Comparison of ENCODE assay signal across 17 cellular contexts in the genomic region with DNA sequence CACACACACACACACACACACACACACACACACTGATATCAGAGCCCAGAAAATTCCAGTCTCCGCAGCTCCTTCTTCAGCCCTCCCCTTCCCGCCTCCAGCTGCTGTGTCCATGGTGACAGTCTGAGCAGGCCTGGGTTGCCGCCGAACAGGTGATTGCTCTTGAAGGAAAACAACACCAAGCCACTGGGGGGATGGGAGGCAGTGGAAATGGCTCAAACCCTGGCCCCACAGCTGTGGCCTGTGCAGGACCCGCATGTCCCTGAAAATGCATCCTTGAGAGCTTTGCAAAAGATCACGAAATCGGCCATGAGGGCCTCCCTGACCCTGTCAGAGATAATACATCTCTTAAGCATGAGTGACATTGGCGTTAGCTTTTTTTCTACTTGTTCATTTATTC.
"Had no signal": no experiment of that assay in that cellular context is flagged by ENCODE, and none has a peak within 500 bp of the region (broad histone marks: within the 10 kb centered on the region; RNA-seq: fewer than 3 reads in every experiment).

No MANE protein-coding gene starts in this region.

- H3K4me1 Mint-ChIP-seq: activated CD4-positive, alpha-beta memory T cell treated with anti-CD3 and anti-CD28 coated beads, Interleukin-2, amount 10 ng/mL, durations not matched to agents 7 days and 5 days; activated CD4-positive, alpha-beta T cell treated with anti-CD3 and anti-CD28 coated beads, Interleukin-2, amount 10 ng/mL, durations not matched to agents 24 days and 14 days; activated naive CD8-positive, alpha-beta T cell treated with anti-CD3 and anti-CD28 coated beads, Interleukin-2, amount 10 ng/mL, durations not matched to agents 7 days and 5 days; nephron had no signal

- H3K9me3 ChIP-seq: gastroesophageal sphincter had no signal

- H3K27ac Mint-ChIP-seq: activated CD4-positive, alpha-beta memory T cell treated with anti-CD3 and anti-CD28 coated beads, Interleukin-2, amount 10 ng/mL, durations not matched to agents 7 days and 5 days; activated CD4-positive, alpha-beta T cell treated with anti-CD3 and anti-CD28 coated beads, Interleukin-2, amount 10 ng/mL, durations not matched to agents 24 days and 14 days; activated naive CD4-positive, alpha-beta T cell treated with anti-CD3 and anti-CD28 coated beads for 36 hours; activated naive CD8-positive, alpha-beta T cell treated with anti-CD3 and anti-CD28 coated beads, Interleukin-2, amount 10 ng/mL, durations not matched to agents 7 days and 5 days; activated T-cell treated with anti-CD3 and anti-CD28 coated beads, Interleukin-2, amount 50 U/mL, for 72 hours; nephron; T-helper 2 cell treated with Interferon-gamma antibody and Interleukin-4, amounts not matched to agents 5 μg/mL and 100 μg/mL, for 36 hours had no signal

- DNase-seq: activated CD4-positive, alpha-beta memory T cell treated with anti-CD3 and anti-CD28 coated beads, Interleukin-2, amount 10 ng/mL, durations not matched to agents 7 days and 5 days; activated CD4-positive, alpha-beta T cell treated with anti-CD3 and anti-CD28 coated beads, Interleukin-2, amount 10 ng/mL, durations not matched to agents 24 days and 14 days; activated effector memory CD4-positive, alpha-beta T cell treated with Interleukin-2 at 50 U/mL for 16 hours; activated naive CD4-positive, alpha-beta T cell treated with anti-CD3 and anti-CD28 coated beads for 36 hours; activated naive CD8-positive, alpha-beta T cell treated with anti-CD3 and anti-CD28 coated beads, Interleukin-2, amount 10 ng/mL, durations not matched to agents 7 days and 5 days; activated T-cell treated with anti-CD3 and anti-CD28 coated beads, Interleukin-2, amount 50 U/mL, for 72 hours; cerebellar nuclear complex; head of caudate nucleus; occipital lobe; stimulated activated CD4-positive, alpha-beta T cell treated with anti-CD3 and anti-CD28 coated beads, Interleukin-4, amount 100 ng/mL, for 24 hours; stimulated activated naive CD8-positive, alpha-beta T cell treated with anti-CD3 and anti-CD28 coated beads, Interleukin-15, Interleukin-2, amounts not matched to agents 100 U/mL and 50 U/mL, for 24 hours had no signal

- ATAC-seq: activated CD4-positive, CD25-positive, alpha-beta regulatory T cell treated with anti-CD3 and anti-CD28 coated beads, Interleukin-2, amount 50 U/mL, for 24 hours; activated T-cell treated with anti-CD3 and anti-CD28 coated beads, Interleukin-2, amount 50 U/mL, for 72 hours; gastroesophageal sphincter; stimulated activated naive CD8-positive, alpha-beta T cell treated with anti-CD3 and anti-CD28 coated beads, Interleukin-15, Interleukin-2, amounts not matched to agents 100 U/mL and 50 U/mL, for 24 hours had no signal

- H3K27me3 Mint-ChIP-seq: activated CD4-positive, alpha-beta memory T cell treated with anti-CD3 and anti-CD28 coated beads, Interleukin-2, amount 10 ng/mL, durations not matched to agents 7 days and 5 days; activated CD4-positive, alpha-beta T cell treated with anti-CD3 and anti-CD28 coated beads, Interleukin-2, amount 10 ng/mL, durations not matched to agents 24 days and 14 days; activated naive CD8-positive, alpha-beta T cell treated with anti-CD3 and anti-CD28 coated beads, Interleukin-2, amount 10 ng/mL, durations not matched to agents 7 days and 5 days had no signal

- H3K4me3 ChIP-seq: coronary artery, gastroesophageal sphincter had no signal

- H3K4me3 Mint-ChIP-seq: activated CD4-positive, alpha-beta memory T cell treated with anti-CD3 and anti-CD28 coated beads, Interleukin-2, amount 10 ng/mL, durations not matched to agents 7 days and 5 days; activated CD4-positive, alpha-beta T cell treated with anti-CD3 and anti-CD28 coated beads, Interleukin-2, amount 10 ng/mL, durations not matched to agents 24 days and 14 days; activated naive CD4-positive, alpha-beta T cell treated with anti-CD3 and anti-CD28 coated beads for 36 hours; activated naive CD8-positive, alpha-beta T cell treated with anti-CD3 and anti-CD28 coated beads, Interleukin-2, amount 10 ng/mL, durations not matched to agents 7 days and 5 days; activated T-cell treated with anti-CD3 and anti-CD28 coated beads, Interleukin-2, amount 50 U/mL, for 72 hours; nephron; T-helper 2 cell treated with Interferon-gamma antibody and Interleukin-4, amounts not matched to agents 5 μg/mL and 100 μg/mL, for 36 hours had no signal

- H3K36me3 Mint-ChIP-seq: activated naive CD8-positive, alpha-beta T cell treated with anti-CD3 and anti-CD28 coated beads, Interleukin-2, amount 10 ng/mL, durations not matched to agents 7 days and 5 days had no signal

- H3K36me3 ChIP-seq: gastroesophageal sphincter had no signal

- H3K27ac ChIP-seq: coronary artery, gastroesophageal sphincter, VCaP had no signal

- H3K4me1 ChIP-seq: gastroesophageal sphincter had no signal
